Comparison of ENCODE assay signal across 22 cellular contexts in the genomic region with DNA sequence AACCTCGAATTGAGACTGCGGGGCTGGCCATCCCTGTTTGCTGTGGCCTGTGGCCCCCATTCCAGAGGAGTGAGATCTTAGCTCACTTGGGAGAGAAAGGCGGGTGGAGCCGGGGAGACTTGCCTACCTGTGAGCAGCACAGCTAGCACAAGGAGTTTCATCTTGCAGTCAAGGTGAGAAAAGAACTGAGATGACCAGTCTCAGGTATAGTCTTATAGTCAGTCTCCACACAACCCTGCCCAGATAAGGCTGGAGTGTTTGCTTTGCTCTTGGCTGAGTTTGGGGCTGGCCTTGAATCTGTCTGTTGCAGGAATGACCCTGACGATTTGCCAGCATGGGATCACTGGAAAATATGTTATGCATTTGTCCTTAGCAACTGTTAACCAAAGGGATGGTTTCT. TPM values are rescaled to one million over a fixed set of nuclear protein-coding genes. Genes with fewer than 3 reads are reported as not detected.
A peak's percentile ranks its signal among the peaks of the same experiment; 100 is the strongest.
DNase-seq lines count a peak whose midpoint lies in the region; ATAC-seq and TF ChIP-seq lines count a peak whose summit lies in the region.
"Had no signal": no experiment of that assay in that cellular context is flagged by ENCODE, and none has a peak within 500 bp of the region (broad histone marks: within the 10 kb centered on the region; RNA-seq: fewer than 3 reads in every experiment).

TSS of gene PLA2G1B (minus strand) at position 187 of the 400 bp plus-strand sequence. CDS start at position 161, 26 bp downstream.

- H3K4me3 Mint-ChIP-seq in CD4-positive, alpha-beta T cell = peak within 1 kb of the TSS; percentile 7
- H3K4me3 Mint-ChIP-seq in stimulated activated naive B cell treated with anti-CD40 and anti-IgM and Interleukin-4, amounts not matched to agents 10 μg/mL and 1 μg/mL and 100 μg/mL, for 72 hours = no peak within 1 kb of the TSS
- no peak within 1 kb of the TSS for H3K4me3 Mint-ChIP-seq in T-helper 2 cell treated with Interferon-gamma antibody and Interleukin-4, amounts not matched to agents 5 μg/mL and 100 μg/mL, for 36 hours

- intact Hi-C loops in CD4-positive, alpha-beta T cell (cut with DNase I, micrococcal nuclease) = loop anchor here (2.0 to 10.0 kb wide), 4 partner anchors 107 to 387 kb away; partner anchors contain the start of genes CABP1 (in 1 of the 2), COX6A1 (in 1 of the 2) and UNC119B (in 1 of the 2)
- intact Hi-C loops in adrenal gland (cut with DNase I) (no loop called here), right lobe of liver (cut with DNase I) (no loop called here)

- no peak within 1 kb of the TSS for H3K27ac Mint-ChIP-seq in CD4-positive, alpha-beta T cell
- H3K27ac Mint-ChIP-seq in stimulated activated naive B cell treated with anti-CD40 and anti-IgM and Interleukin-4, amounts not matched to agents 10 μg/mL and 1 μg/mL and 100 μg/mL, for 72 hours = peak within 1 kb of the TSS; percentile 9
- no peak within 1 kb of the TSS for H3K27ac Mint-ChIP-seq in T-helper 2 cell treated with Interferon-gamma antibody and Interleukin-4, amounts not matched to agents 5 μg/mL and 100 μg/mL, for 36 hours

- WGBS in adrenal gland, 4 donors = 46 to 62% (median 60%) methylated on average over 4 to 5 of the region's 5 CpGs
- 70% methylated on average over 5 of the region's 5 CpGs for WGBS in right lobe of liver (ENCODE audit: insufficient coverage, low coverage, low lambda C conversion rate, missing lambda C conversion rate)

- no peaks in the 10 kb centered on the region for H3K9me3 ChIP-seq in CD4-positive, alpha-beta T cell (ENCODE audit: control insufficient read depth, low read length)
- H3K9me3 ChIP-seq in adrenal gland (replicated peaks in 1 of 3) (no peaks in the 10 kb centered on the region), right lobe of liver (no peaks in the 10 kb centered on the region)
- H3K9me3 ChIP-seq: BE2C had no signal

- H3K4me1 Mint-ChIP-seq in CD4-positive, alpha-beta T cell (ENCODE audit: low read depth) = peaks cover 6% of the 10 kb centered on the region
- H3K4me1 Mint-ChIP-seq in stimulated activated naive B cell treated with anti-CD40 and anti-IgM and Interleukin-4, amounts not matched to agents 10 μg/mL and 1 μg/mL and 100 μg/mL, for 72 hours = peaks cover 1 to 14% of the 10 kb centered on the region in 2 donors
- peaks cover 5% of the 10 kb centered on the region for H3K4me1 Mint-ChIP-seq in T-helper 2 cell treated with Interferon-gamma antibody and Interleukin-4, amounts not matched to agents 5 μg/mL and 100 μg/mL, for 36 hours (ENCODE audit: low read depth)

- no peak for ATAC-seq in CD4-positive, alpha-beta T cell (ENCODE audit: poor library complexity)
- ATAC-seq in right lobe of liver = peak; percentile 11 to 50 (median 26)
- no peak for ATAC-seq in stimulated activated naive B cell treated with anti-CD40 and anti-IgM and Interleukin-4, amounts not matched to agents 10 μg/mL and 1 μg/mL and 100 μg/mL, for 72 hours (replicated peaks)
- no peak for ATAC-seq in GM19328 (IDR thresholded peaks at IDR 0.05; ENCODE audit: unreplicated experiment)
- ATAC-seq: GM12878 had no signal

- CTCF ChIA-PET in CD4-positive, alpha-beta T cell (lab: Charles Lee) = interaction anchor here (1.1 kb wide), 1 partner anchor 26 kb away, joined by 4 read pairs; the partner anchor contains the start of gene SIRT4

- H3K9me3 Mint-ChIP-seq in CD4-positive, alpha-beta T cell = no peaks in the 10 kb centered on the region
- no peaks in the 10 kb centered on the region for H3K9me3 Mint-ChIP-seq in stimulated activated naive B cell treated with anti-CD40 and anti-IgM and Interleukin-4, amounts not matched to agents 10 μg/mL and 1 μg/mL and 100 μg/mL, for 72 hours
- no peaks in the 10 kb centered on the region for H3K9me3 Mint-ChIP-seq in T-helper 2 cell treated with Interferon-gamma antibody and Interleukin-4, amounts not matched to agents 5 μg/mL and 100 μg/mL, for 36 hours
- H3K9me3 Mint-ChIP-seq: CD4-positive, alpha-beta memory T cell had no signal

- H3K4me1 ChIP-seq in adrenal gland (replicated peaks in 1 of 2) (peaks cover 8 to 16% of the 10 kb centered on the region in 2 donors), right lobe of liver (peaks cover 0 to 15% (median 5%) of the 10 kb centered on the region in 4 donors)
- H3K4me1 ChIP-seq: BE2C had no signal

- TF ChIP-seq CTCF in CD4-positive, alpha-beta T cell (IDR thresholded peaks at IDR 0.05) = no peak
- TF ChIP-seq CTCF in adrenal gland (IDR thresholded peaks at IDR 0.05) (no peak), right lobe of liver (IDR thresholded peaks at IDR 0.05) (no peak)

- no peak within 1 kb of the TSS for H3K4me3 ChIP-seq in adrenal gland
- no peak within 1 kb of the TSS for H3K4me3 ChIP-seq in right lobe of liver
- H3K4me3 ChIP-seq: GM12878, PC-9 had no signal

- H3K27ac ChIP-seq in CD4-positive, alpha-beta T cell (ENCODE audit: low read depth, low read length) = no peak within 1 kb of the TSS
- H3K27ac ChIP-seq in adrenal gland (peak within 1 kb of the TSS in 3 of 5 donors; percentile 31 to 45 (median 32)), right lobe of liver (no peak within 1 kb of the TSS)
- H3K27ac ChIP-seq: PC-9 had no signal

- peaks cover 4% of the 10 kb centered on the region for H3K27me3 Mint-ChIP-seq in CD4-positive, alpha-beta T cell
- peaks cover 9 to 10% of the 10 kb centered on the region in 2 donors for H3K27me3 Mint-ChIP-seq in stimulated activated naive B cell treated with anti-CD40 and anti-IgM and Interleukin-4, amounts not matched to agents 10 μg/mL and 1 μg/mL and 100 μg/mL, for 72 hours
- peaks cover 3% of the 10 kb centered on the region for H3K27me3 Mint-ChIP-seq in T-helper 2 cell treated with Interferon-gamma antibody and Interleukin-4, amounts not matched to agents 5 μg/mL and 100 μg/mL, for 36 hours (ENCODE audit: low read depth)

- H3K27me3 ChIP-seq in CD4-positive, alpha-beta T cell (ENCODE audit: control insufficient read depth, insufficient read depth, low read length) = peaks cover 4% of the 10 kb centered on the region
- H3K27me3 ChIP-seq in adrenal gland = no peaks in the 10 kb centered on the region
- no peaks in the 10 kb centered on the region for H3K27me3 ChIP-seq in right lobe of liver
- H3K27me3 ChIP-seq: BE2C had no signal

- H3K36me3 ChIP-seq in adrenal gland (replicated peaks in 1 of 2) (no peaks in the 10 kb centered on the region), right lobe of liver (no peaks in the 10 kb centered on the region)
- H3K36me3 ChIP-seq: BE2C had no signal

- POLR2A ChIA-PET in CD4-positive, alpha-beta T cell (lab: Charles Lee) = interaction anchor here (2.5 kb wide), 1 partner anchor 36 kb away, joined by 13 read pairs; the partner anchor contains the start of genes RNU4-1 and RNU4-2

- peaks cover 4% of the 10 kb centered on the region for H3K36me3 Mint-ChIP-seq in CD4-positive, alpha-beta T cell (ENCODE audit: low read depth)
- no peaks in the 10 kb centered on the region for H3K36me3 Mint-ChIP-seq in stimulated activated naive B cell treated with anti-CD40 and anti-IgM and Interleukin-4, amounts not matched to agents 10 μg/mL and 1 μg/mL and 100 μg/mL, for 72 hours
- H3K36me3 Mint-ChIP-seq in T-helper 2 cell treated with Interferon-gamma antibody and Interleukin-4, amounts not matched to agents 5 μg/mL and 100 μg/mL, for 36 hours (ENCODE audit: low read depth) = no peaks in the 10 kb centered on the region

- TF ChIP-seq POLR2A in adrenal gland (IDR thresholded peaks at IDR 0.05) (no peak), right lobe of liver (IDR thresholded peaks at IDR 0.05) (no peak)

- DNase-seq in CD4-positive, alpha-beta T cell = no peak
- peak; percentile 46 to 77 (median 56) for DNase-seq in adrenal gland
- no peak for DNase-seq in right lobe of liver
- DNase-seq in stimulated activated naive B cell treated with anti-CD40 and anti-IgM and Interleukin-4, amounts not matched to agents 10 μg/mL and 1 μg/mL and 100 μg/mL, for 72 hours = no peak
- DNase-seq in stimulated activated CD4-positive, alpha-beta T cell treated with anti-CD3 and anti-CD28 coated beads, Interleukin-4, amount 100 ng/mL, for 24 hours = no peak
- no peak for DNase-seq in T-helper 2 cell treated with Interferon-gamma antibody and Interleukin-4, amounts not matched to agents 5 μg/mL and 100 μg/mL, for 36 hours (ENCODE audit: low spot score)
- DNase-seq in pons (ENCODE audit: low spot score) = no peak
- DNase-seq: 8988T; BE2C; CD4-positive, alpha-beta memory T cell; GDM1; GOT3; KG1; NCI-H1436; NCI-H2029; NCI-H2171; NCI-H446; NCI-H69; PC-9 had no signal

RNA-seq across cellular contexts. Expression of gene PLA2G1B, which starts in this region (rescaled TPM):
- not detected for total RNA-seq in CD4-positive, alpha-beta T cell
- 1 to 10 TPM in 7 of 8 donors, not detected in 1; 1.3 to 7.4 (median 4.4) TPM for total RNA-seq in adrenal gland
- polyA plus RNA-seq in adrenal gland = 10 to 100 TPM in 1 of 3 donors, 1 to 10 TPM in 2; 4.0 to 18.7 (median 4.9) TPM
- not detected for total RNA-seq in right lobe of liver
- total RNA-seq: CD4-positive, alpha-beta memory T cell; GM12878; PC-9; SK-MEL-5 had no signal
- polyA plus RNA-seq: GM12878 had no signal

Comparison
In these comparisons a context has a peak if more than half of its experiments do, and no peak if none do; other contexts are left out.
1. Peak in ATAC-seq in right lobe of liver; RNA of the gene not detected or under 1 TPM.
2. DNase-seq: peak in adrenal gland (7 of 7); none in CD4-positive, alpha-beta T cell (0 of 10), right lobe of liver (0 of 3), stimulated activated naive B cell treated with anti-CD40 and anti-IgM and Interleukin-4, amounts not matched to agents 10 μg/mL and 1 μg/mL and 100 μg/mL, for 72 hours (single experiment), stimulated activated CD4-positive, alpha-beta T cell treated with anti-CD3 and anti-CD28 coated beads, Interleukin-4, amount 100 ng/mL, for 24 hours (single experiment), T-helper 2 cell treated with Interferon-gamma antibody and Interleukin-4, amounts not matched to agents 5 μg/mL and 100 μg/mL, for 36 hours (single experiment) and pons (single experiment).
3. H3K27ac ChIP-seq: peak in adrenal gland (3 of 5); none in CD4-positive, alpha-beta T cell (single experiment) and right lobe of liver (0 of 3).
4. intact Hi-C loops: an anchor here in CD4-positive, alpha-beta T cell (2.0 to 10.0 kb wide); none called in adrenal gland and right lobe of liver.